In genomic region chr12:106840217-106840616, GRCh38 we compare ENCODE assay signal across 9 cellular contexts.
DNase-seq lines count a peak whose midpoint lies in the region; ATAC-seq and TF ChIP-seq lines count a peak whose summit lies in the region.
"Had no signal": no experiment of that assay in that cellular context is flagged by ENCODE, and none has a peak within 500 bp of the region (broad histone marks: within the 10 kb centered on the region; RNA-seq: fewer than 3 reads in every experiment).

No MANE protein-coding gene starts in this region.

- no peak overlapping the region for H3K4me3 Mint-ChIP-seq in nephron progenitor cell
- H3K4me3 Mint-ChIP-seq in activated T-cell treated with anti-CD3 and anti-CD28 coated beads, Interleukin-2, amount 50 U/mL, for 4 hours = no peak overlapping the region

- H3K36me3 Mint-ChIP-seq in nephron progenitor cell (ENCODE audit: low read depth) = peaks cover 16% of the 10 kb centered on the region
- H3K36me3 Mint-ChIP-seq in activated T-cell treated with anti-CD3 and anti-CD28 coated beads, Interleukin-2, amount 50 U/mL, for 4 hours (ENCODE audit: insufficient read depth) = peaks cover 14% of the 10 kb centered on the region

- peaks cover 12% of the 10 kb centered on the region for H3K4me1 ChIP-seq in suprapubic skin

- no peak overlapping the region for H3K4me3 ChIP-seq in suprapubic skin

- DNase-seq in DMS153 (lab: John Stamatoyannopoulos, UW) (peak; percentile 89), NCI-H2081 treated with DMSO at 0.1 percent for 48 hours (lab: John Stamatoyannopoulos, UW) (peak; percentile 61), dermis microvascular lymphatic vessel endothelial cell (ENCODE audit: low read depth in 2 of 2) (peak; percentile 43 to 76), nephron progenitor cell (peak; percentile 13), suprapubic skin (ENCODE audit: low spot score in 2 of 2) (no peak)
- DNase-seq in activated T-cell treated with anti-CD3 and anti-CD28 coated beads, Interleukin-2, amount 50 U/mL, for 4 hours = no peak
- DNase-seq: NCI-H1105 treated with DMSO at 0.1 percent for 48 hours had no signal

- no peaks in the 10 kb centered on the region for H3K9me3 ChIP-seq in suprapubic skin

- TF ChIP-seq EP300 in suprapubic skin (IDR thresholded peaks at IDR 0.05) = no peak

- H3K27ac ChIP-seq in suprapubic skin = no peak overlapping the region

- TF ChIP-seq POLR2A in suprapubic skin (IDR thresholded peaks at IDR 0.05) = no peak

- TF ChIP-seq CTCF in nephron progenitor cell (IDR thresholded peaks at IDR 0.05) = no peak
- TF ChIP-seq CTCF in suprapubic skin (IDR thresholded peaks at IDR 0.05) = no peak

- peaks cover 23% of the 10 kb centered on the region for H3K4me1 Mint-ChIP-seq in nephron progenitor cell
- H3K4me1 Mint-ChIP-seq in activated T-cell treated with anti-CD3 and anti-CD28 coated beads, Interleukin-2, amount 50 U/mL, for 4 hours (ENCODE audit: low read depth) = peaks cover 11% of the 10 kb centered on the region

- peak overlapping the region; percentile 44 for H3K27ac Mint-ChIP-seq in nephron progenitor cell

- no peaks in the 10 kb centered on the region for H3K27me3 ChIP-seq in suprapubic skin

- H3K27me3 Mint-ChIP-seq in nephron progenitor cell (ENCODE audit: low read depth, poor library complexity) = peaks cover 5% of the 10 kb centered on the region
- no peaks in the 10 kb centered on the region for H3K27me3 Mint-ChIP-seq in activated T-cell treated with anti-CD3 and anti-CD28 coated beads, Interleukin-2, amount 50 U/mL, for 4 hours (ENCODE audit: low read depth)

- 44% methylated on average over 2 of the region's 2 CpGs for WGBS in suprapubic skin

- ATAC-seq in GM21825 (IDR thresholded peaks at IDR 0.05; ENCODE audit: unreplicated experiment) (no peak), HG03378 (IDR thresholded peaks at IDR 0.05; ENCODE audit: unreplicated experiment) (no peak)
- no peak for ATAC-seq in activated T-cell treated with anti-CD3 and anti-CD28 coated beads, Interleukin-2, amount 50 U/mL, for 4 hours

- H3K9me3 Mint-ChIP-seq in nephron progenitor cell = no peaks in the 10 kb centered on the region
- no peaks in the 10 kb centered on the region for H3K9me3 Mint-ChIP-seq in activated T-cell treated with anti-CD3 and anti-CD28 coated beads, Interleukin-2, amount 50 U/mL, for 4 hours

- H3K36me3 ChIP-seq in suprapubic skin = no peaks in the 10 kb centered on the region

Comparison
In these comparisons a context has a peak if more than half of its experiments do, and no peak if none do; other contexts are left out.
1. DNase-seq: peak in DMS153 (single experiment), NCI-H2081 treated with DMSO at 0.1 percent for 48 hours (single experiment), dermis microvascular lymphatic vessel endothelial cell (2 of 2) and nephron progenitor cell (single experiment); none in activated T-cell treated with anti-CD3 and anti-CD28 coated beads, Interleukin-2, amount 50 U/mL, for 4 hours (single experiment) and suprapubic skin (0 of 2).